Comparison of ENCODE assay signal across 24 cellular contexts in genomic region chr12:52416788-52417187, GRCh38. TPM values are rescaled to one million over a fixed set of nuclear protein-coding genes. Genes with fewer than 3 reads are reported as not detected.
"Had no signal": no experiment of that assay in that cellular context is flagged by ENCODE, and none has a peak within 500 bp of the region (broad histone marks: within the 10 kb centered on the region; RNA-seq: fewer than 3 reads in every experiment).

No MANE protein-coding gene starts in this region.

- H3K4me1 ChIP-seq: body of pancreas, colonic mucosa had no signal

- H3K4me3 ChIP-seq: body of pancreas, colonic mucosa, testis, upper lobe of right lung had no signal

- H3K36me3 ChIP-seq: colonic mucosa, neutrophil, upper lobe of right lung had no signal

- DNase-seq: activated CD4-positive, alpha-beta T cell treated with anti-CD3 and anti-CD28 coated beads for 4 hours; activated CD8-positive, alpha-beta T cell treated with anti-CD3 and anti-CD28 coated beads for 36 hours; activated effector memory CD4-positive, alpha-beta T cell treated with Interleukin-2 at 50 U/mL for 16 hours; activated naive CD4-positive, alpha-beta T cell treated with anti-CD3 and anti-CD28 coated beads, Interleukin-2, amount 50 U/mL, for 16 hours; activated T-cell treated with anti-CD3 and anti-CD28 coated beads, Interleukin-2, amount 50 U/mL, for 4 hours; central memory CD4-positive, alpha-beta T cell; head of caudate nucleus; naive thymus-derived CD8-positive, alpha-beta T cell; retina; small intestine; stimulated activated CD4-positive, alpha-beta T cell treated with anti-CD3 and anti-CD28 coated beads, Interleukin-4, amount 100 ng/mL, for 4 hours; stimulated activated CD8-positive, alpha-beta memory T cell treated with anti-CD3 and anti-CD28 coated beads, Interleukin-4, amount 100 ng/mL, for 48 hours; stimulated activated naive CD8-positive, alpha-beta T cell treated with anti-CD3 and anti-CD28 coated beads, Interleukin-15, Interleukin-2, amounts not matched to agents 100 U/mL and 50 U/mL, for 24 hours; T-helper 17 cell; upper lobe of right lung had no signal

- H3K9me3 ChIP-seq: body of pancreas, colonic mucosa, neutrophil, testis, upper lobe of right lung had no signal

- H3K27me3 ChIP-seq: body of pancreas, colonic mucosa, testis had no signal

- ATAC-seq: activated CD8-positive, alpha-beta T cell treated with anti-CD3 and anti-CD28 coated beads for 36 hours; activated T-cell treated with anti-CD3 and anti-CD28 coated beads, Interleukin-2, amount 50 U/mL, for 4 hours; naive thymus-derived CD8-positive, alpha-beta T cell; stimulated activated naive CD8-positive, alpha-beta T cell treated with anti-CD3 and anti-CD28 coated beads, Interleukin-15, Interleukin-2, amounts not matched to agents 100 U/mL and 50 U/mL, for 24 hours; T-helper 17 cell had no signal

- H3K27ac ChIP-seq: body of pancreas, colonic mucosa, neutrophil, upper lobe of right lung had no signal

- FAIRE-seq: endometrium, islet of Langerhans, small intestine had no signal

RNA-seq across cellular contexts. Expression of gene KRT82, which starts 10.7 kb away (rescaled TPM):
- total RNA-seq: activated CD8-positive, alpha-beta T cell treated with anti-CD3 and anti-CD28 coated beads for 36 hours; activated T-cell treated with anti-CD3 and anti-CD28 coated beads, Interleukin-2, amount 50 U/mL, for 4 hours; body of pancreas; colonic mucosa; esophagus mucosa; mammary epithelial cell; mononuclear cell; naive thymus-derived CD8-positive, alpha-beta T cell; T-helper 17 cell; testis; upper lobe of right lung had no signal
- polyA plus RNA-seq: naive thymus-derived CD8-positive, alpha-beta T cell; small intestine had no signal

RNA-seq across cellular contexts. Expression of gene KRT75, which starts 17.4 kb away (rescaled TPM):
- total RNA-seq: activated CD8-positive, alpha-beta T cell treated with anti-CD3 and anti-CD28 coated beads for 36 hours; activated T-cell treated with anti-CD3 and anti-CD28 coated beads, Interleukin-2, amount 50 U/mL, for 4 hours; body of pancreas; mononuclear cell; naive thymus-derived CD8-positive, alpha-beta T cell; T-helper 17 cell; upper lobe of right lung had no signal
- polyA plus RNA-seq: naive thymus-derived CD8-positive, alpha-beta T cell had no signal

RNA-seq across cellular contexts. Expression of gene KRT84, which starts 31.3 kb away (rescaled TPM):
- total RNA-seq: activated CD8-positive, alpha-beta T cell treated with anti-CD3 and anti-CD28 coated beads for 36 hours; activated T-cell treated with anti-CD3 and anti-CD28 coated beads, Interleukin-2, amount 50 U/mL, for 4 hours; body of pancreas; colonic mucosa; esophagus mucosa; mononuclear cell; naive thymus-derived CD8-positive, alpha-beta T cell; T-helper 17 cell; upper lobe of right lung had no signal
- polyA plus RNA-seq: naive thymus-derived CD8-positive, alpha-beta T cell; small intestine had no signal

RNA-seq across cellular contexts. Expression of gene KRT6B, which starts 35.2 kb away (rescaled TPM):
- total RNA-seq: activated CD8-positive, alpha-beta T cell treated with anti-CD3 and anti-CD28 coated beads for 36 hours; activated T-cell treated with anti-CD3 and anti-CD28 coated beads, Interleukin-2, amount 50 U/mL, for 4 hours; body of pancreas; mononuclear cell; naive thymus-derived CD8-positive, alpha-beta T cell; T-helper 17 cell; upper lobe of right lung had no signal
- polyA plus RNA-seq: naive thymus-derived CD8-positive, alpha-beta T cell had no signal

RNA-seq across cellular contexts. Expression of gene KRT85, which starts 49.5 kb away (rescaled TPM):
- total RNA-seq: activated CD8-positive, alpha-beta T cell treated with anti-CD3 and anti-CD28 coated beads for 36 hours; activated T-cell treated with anti-CD3 and anti-CD28 coated beads, Interleukin-2, amount 50 U/mL, for 4 hours; body of pancreas; colonic mucosa; esophagus mucosa; mammary epithelial cell; mononuclear cell; naive thymus-derived CD8-positive, alpha-beta T cell; T-helper 17 cell; upper lobe of right lung had no signal
- polyA plus RNA-seq: mammary epithelial cell; naive thymus-derived CD8-positive, alpha-beta T cell; small intestine had no signal
